1 cellular context compared by ENCODE assay signal in the genomic region with DNA sequence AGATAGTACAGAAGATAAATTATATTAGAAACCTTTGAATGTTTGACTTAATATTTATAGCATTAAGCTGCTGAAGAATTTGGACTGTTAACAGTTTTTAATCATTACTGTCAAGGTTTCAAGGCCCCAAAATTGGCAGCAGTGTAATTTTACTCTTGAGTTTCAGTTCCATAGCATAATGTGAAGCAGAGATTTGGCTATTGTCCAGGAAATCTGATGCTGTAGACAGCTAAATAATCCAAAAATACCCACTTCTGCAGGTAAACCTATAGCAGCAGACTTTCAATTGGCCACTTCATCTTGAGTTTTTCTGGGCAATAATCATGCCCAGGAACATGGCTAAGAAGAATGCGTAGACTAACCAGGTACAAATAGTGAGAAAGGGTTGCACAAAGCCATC.
TF ChIP-seq lines count a peak whose summit lies in the region.

No MANE protein-coding gene starts in this region.

TF ChIP-seq in HepG2, 621 proteins besides CTCF, POLR2A, EP300 and RAD21 (continued from another document):
- TF ChIP-seq, protein P1, sequence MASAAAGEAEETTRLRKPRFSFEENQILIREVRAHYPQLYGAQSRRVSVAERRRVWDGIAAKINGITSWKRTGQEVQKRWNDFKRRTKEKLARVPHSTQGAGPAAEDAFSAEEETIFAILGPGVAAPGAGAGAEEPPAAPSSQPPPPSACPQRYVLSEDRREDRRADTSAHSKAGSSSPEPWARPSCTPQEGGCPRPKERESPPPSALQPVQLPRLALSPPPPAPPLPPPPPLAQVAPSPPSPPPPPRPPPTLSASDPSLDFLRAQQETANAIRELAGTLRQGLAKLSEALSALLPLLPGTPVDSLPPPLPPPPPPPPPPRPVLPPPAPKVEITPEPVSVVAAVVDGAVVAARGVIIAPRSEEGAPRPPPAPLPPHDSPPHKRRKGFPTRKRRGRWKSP (CRISPR knock-in tag; IDR thresholded peaks at IDR 0.05), result no peak
- TF ChIP-seq, protein P2, sequence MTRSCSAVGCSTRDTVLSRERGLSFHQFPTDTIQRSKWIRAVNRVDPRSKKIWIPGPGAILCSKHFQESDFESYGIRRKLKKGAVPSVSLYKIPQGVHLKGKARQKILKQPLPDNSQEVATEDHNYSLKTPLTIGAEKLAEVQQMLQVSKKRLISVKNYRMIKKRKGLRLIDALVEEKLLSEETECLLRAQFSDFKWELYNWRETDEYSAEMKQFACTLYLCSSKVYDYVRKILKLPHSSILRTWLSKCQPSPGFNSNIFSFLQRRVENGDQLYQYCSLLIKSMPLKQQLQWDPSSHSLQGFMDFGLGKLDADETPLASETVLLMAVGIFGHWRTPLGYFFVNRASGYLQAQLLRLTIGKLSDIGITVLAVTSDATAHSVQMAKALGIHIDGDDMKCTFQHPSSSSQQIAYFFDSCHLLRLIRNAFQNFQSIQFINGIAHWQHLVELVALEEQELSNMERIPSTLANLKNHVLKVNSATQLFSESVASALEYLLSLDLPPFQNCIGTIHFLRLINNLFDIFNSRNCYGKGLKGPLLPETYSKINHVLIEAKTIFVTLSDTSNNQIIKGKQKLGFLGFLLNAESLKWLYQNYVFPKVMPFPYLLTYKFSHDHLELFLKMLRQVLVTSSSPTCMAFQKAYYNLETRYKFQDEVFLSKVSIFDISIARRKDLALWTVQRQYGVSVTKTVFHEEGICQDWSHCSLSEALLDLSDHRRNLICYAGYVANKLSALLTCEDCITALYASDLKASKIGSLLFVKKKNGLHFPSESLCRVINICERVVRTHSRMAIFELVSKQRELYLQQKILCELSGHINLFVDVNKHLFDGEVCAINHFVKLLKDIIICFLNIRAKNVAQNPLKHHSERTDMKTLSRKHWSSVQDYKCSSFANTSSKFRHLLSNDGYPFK (CRISPR knock-in tag; IDR thresholded peaks at IDR 0.05; ENCODE audit: borderline replicate concordance), result no peak
- TF ChIP-seq, protein P3, sequence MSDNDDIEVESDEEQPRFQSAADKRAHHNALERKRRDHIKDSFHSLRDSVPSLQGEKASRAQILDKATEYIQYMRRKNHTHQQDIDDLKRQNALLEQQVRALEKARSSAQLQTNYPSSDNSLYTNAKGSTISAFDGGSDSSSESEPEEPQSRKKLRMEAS (IDR thresholded peaks at IDR 0.05), result no peak
TF ChIP-seq in HepG2: peak in this region for 0.
